Comparison of ENCODE assay signal across 25 cellular contexts in genomic region chr21:30097791-30098190, GRCh38.
"Had no signal": no experiment of that assay in that cellular context is flagged by ENCODE, and none has a peak within 500 bp of the region (broad histone marks: within the 10 kb centered on the region; RNA-seq: fewer than 3 reads in every experiment).

No MANE protein-coding gene starts in this region.

- H3K27me3 ChIP-seq: ovary, right lobe of liver, sigmoid colon, stomach, thyroid gland, tibial nerve, upper lobe of left lung, vagina had no signal

- H2AFZ ChIP-seq: parathyroid adenoma had no signal

- H3K4me1 ChIP-seq: parathyroid adenoma, psoas muscle, right lobe of liver, sigmoid colon, stomach, thyroid gland, tibial nerve, upper lobe of left lung, vagina had no signal

- H3K9ac ChIP-seq: parathyroid adenoma had no signal

- H3K36me3 ChIP-seq: ovary, right lobe of liver, sigmoid colon, stomach, thoracic aorta, thyroid gland, tibial nerve, upper lobe of left lung, vagina had no signal

- DNase-seq: naive thymus-derived CD4-positive, alpha-beta T cell; natural killer cell; occipital lobe; ovary; posterior cingulate gyrus; psoas muscle; retina; right cardiac atrium; right lobe of liver; sigmoid colon; small intestine; stimulated activated CD4-positive, alpha-beta T cell treated with anti-CD3 and anti-CD28 coated beads, Interleukin-15, amount 100 ng/mL, for 24 hours; stimulated activated CD4-positive, alpha-beta T cell treated with anti-CD3 and anti-CD28 coated beads, Interleukin-2, amount 100 ng/mL, for 24 hours; stimulated activated CD4-positive, alpha-beta T cell treated with anti-CD3 and anti-CD28 coated beads, Interleukin-2, amount 100 ng/mL, for 48 hours; stimulated activated CD4-positive, alpha-beta T cell treated with anti-CD3 and anti-CD28 coated beads, Interleukin-4, amount 100 ng/mL, for 24 hours; stimulated activated naive B cell treated with anti-CD40 and anti-IgM and Interleukin-4, amounts not matched to agents 10 μg/mL and 1 μg/mL and 100 μg/mL, for 72 hours; stimulated activated naive CD4-positive, alpha-beta T cell treated with Interleukin-2 at 50 U/mL for 16 hours; stomach; thyroid gland; trophoblast cell; upper lobe of left lung had no signal

- H3K9me3 ChIP-seq: ovary, psoas muscle, right lobe of liver, sigmoid colon, stomach, thoracic aorta, thyroid gland, tibial nerve, upper lobe of left lung, vagina had no signal

- H3K4me3 ChIP-seq: ovary, psoas muscle, right lobe of liver, sigmoid colon, stomach, thoracic aorta, thyroid gland, tibial nerve, upper lobe of left lung, vagina had no signal

- H3K27ac ChIP-seq: ovary, parathyroid adenoma, psoas muscle, right lobe of liver, sigmoid colon, stomach, thoracic aorta, thyroid gland, tibial nerve, upper lobe of left lung, vagina had no signal
